Comparison of ENCODE assay signal across 30 cellular contexts in the genomic region with DNA sequence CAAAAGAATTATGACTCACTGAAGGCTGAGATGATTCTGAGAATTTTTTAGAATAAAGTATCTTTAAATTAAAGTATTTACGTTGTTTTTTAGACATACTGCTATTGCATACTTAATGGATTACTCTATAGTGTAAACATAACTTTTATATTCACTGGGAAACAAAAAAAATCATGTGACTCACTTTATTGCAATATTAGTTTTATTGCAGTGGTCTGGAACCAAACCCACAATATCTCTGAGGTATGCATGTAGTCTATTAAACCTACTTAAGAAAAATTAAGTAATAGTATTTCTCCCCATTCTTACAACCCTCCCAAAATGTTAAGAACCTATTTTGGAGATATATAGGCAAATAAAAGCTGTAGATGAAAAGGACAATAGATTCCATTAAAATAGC.
"Had no signal": no experiment of that assay in that cellular context is flagged by ENCODE, and none has a peak within 500 bp of the region (broad histone marks: within the 10 kb centered on the region; RNA-seq: fewer than 3 reads in every experiment).

No MANE protein-coding gene starts in this region.

- H3K4me3 ChIP-seq: adrenal gland, body of pancreas, esophagus muscularis mucosa, gastroesophageal sphincter had no signal

- DNase-seq: activated CD4-positive, alpha-beta memory T cell treated with anti-CD3 and anti-CD28 coated beads, Interleukin-2, amount 10 ng/mL, durations not matched to agents 7 days and 5 days; activated CD4-positive, alpha-beta T cell treated with anti-CD3 and anti-CD28 coated beads for 1 hour; activated CD4-positive, alpha-beta T cell treated with anti-CD3 and anti-CD28 coated beads for 4 hours; activated CD4-positive, alpha-beta T cell treated with anti-CD3 and anti-CD28 coated beads, Interleukin-2, amount 10 ng/mL, durations not matched to agents 7 days and 5 days; activated CD4-positive, alpha-beta T cell treated with anti-CD3 and anti-CD28 coated beads, Interleukin-2, amount 50 U/mL, for 4 hours; activated CD8-positive, alpha-beta memory T cell treated with anti-CD3 and anti-CD28 coated beads for 24 hours; activated effector memory CD4-positive, alpha-beta T cell treated with anti-CD3 and anti-CD28 coated beads, Interleukin-2, amount 50 U/mL, for 16 hours; activated naive CD4-positive, alpha-beta T cell treated with anti-CD3 and anti-CD28 coated beads for 36 hours; activated naive CD8-positive, alpha-beta T cell treated with anti-CD3 and anti-CD28 coated beads for 36 hours; activated naive CD8-positive, alpha-beta T cell treated with anti-CD3 and anti-CD28 coated beads, Interleukin-2, amount 50 U/mL, for 24 hours; activated T-cell treated with anti-CD3 and anti-CD28 coated beads, Interleukin-2, amount 50 U/mL, for 48 hours; adrenal gland; amygdala; aorta; body of pancreas; caudate nucleus; cortex of kidney; dermis blood vessel endothelial cell; effector CD4-positive, alpha-beta T cell; effector memory CD8-positive, alpha-beta T cell; erythroblast; foreskin melanocyte; head of caudate nucleus; hippocampal formation; T-helper 2 cell had no signal

- FAIRE-seq: colon had no signal

- H3K27ac ChIP-seq: adrenal gland, body of pancreas, esophagus muscularis mucosa, gastroesophageal sphincter, VCaP had no signal

- H3K36me3 ChIP-seq: adrenal gland, esophagus muscularis mucosa, gastroesophageal sphincter had no signal

- H3K27me3 ChIP-seq: adrenal gland, body of pancreas, esophagus muscularis mucosa, gastroesophageal sphincter had no signal

- H3K9me3 ChIP-seq: adrenal gland, body of pancreas had no signal

- H3K4me1 ChIP-seq: adrenal gland, body of pancreas, esophagus muscularis mucosa, gastroesophageal sphincter had no signal

- ATAC-seq: activated naive CD8-positive, alpha-beta T cell treated with anti-CD3 and anti-CD28 coated beads, Interleukin-2, amount 50 U/mL, for 24 hours; body of pancreas; effector memory CD8-positive, alpha-beta T cell; gastroesophageal sphincter; WTC11 had no signal
